Comparison of ENCODE assay signal across 7 cellular contexts in the genomic region with DNA sequence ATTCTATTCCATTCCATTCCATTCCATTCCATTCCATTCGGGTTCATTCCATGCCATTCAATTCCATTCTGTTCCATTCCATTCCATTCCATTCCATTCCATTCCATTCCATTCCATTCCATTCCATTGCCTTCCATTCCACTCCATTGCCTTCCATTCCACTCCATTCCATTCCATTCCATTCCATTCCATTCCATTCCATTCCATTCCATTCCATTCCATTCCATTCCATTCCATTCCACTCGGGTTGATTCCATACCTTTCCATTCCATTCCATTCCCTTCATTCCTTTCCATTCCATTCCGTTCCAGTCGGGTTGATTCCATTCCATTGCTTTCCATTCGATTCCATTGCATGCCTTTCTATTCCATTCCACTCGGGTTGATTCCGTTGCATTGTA.
DNase-seq lines count a peak whose midpoint lies in the region; ATAC-seq and TF ChIP-seq lines count a peak whose summit lies in the region.
"Not testable (repeated sequence)": the region's sequence is repeated elsewhere in the genome, so short reads cannot be mapped to it uniquely, and the experiment has no call there.

No MANE protein-coding gene starts in this region.

- not testable (repeated sequence) for H3K36me3 Mint-ChIP-seq in central memory CD8-positive, alpha-beta T cell (ENCODE audit: insufficient read depth)
- H3K36me3 Mint-ChIP-seq in memory B cell: peaks cover 24% of the 10 kb centered on the region

- TF ChIP-seq CTCF in heart right ventricle (IDR thresholded peaks at IDR 0.05); gastrocnemius medialis (IDR thresholded peaks at IDR 0.05 in 4 of 5, conservative IDR thresholded peaks at IDR 0.05 in 1 of 5): not testable (repeated sequence)

- WGBS in heart right ventricle, 2 donors: 52 to 54% methylated on average over 7 of the region's 7 CpGs

- peaks cover 32% of the 10 kb centered on the region for H3K9me3 Mint-ChIP-seq in central memory CD8-positive, alpha-beta T cell
- H3K9me3 Mint-ChIP-seq in memory B cell: peaks cover 29% of the 10 kb centered on the region

- H3K4me1 ChIP-seq in heart right ventricle, gastrocnemius medialis: not testable (repeated sequence)

- in situ Hi-C loops in gastrocnemius medialis (cut with MboI; ENCODE audit: low sequenced_read_pairs in 4 of 4): not testable (repeated sequence)

- not testable (repeated sequence) for DNase-seq in central memory CD8-positive, alpha-beta T cell (ENCODE audit: low spot score in 2 of 2); heart right ventricle; memory B cell (ENCODE audit: low spot score in 2 of 2); gastrocnemius medialis

- not testable (repeated sequence) for H3K27ac Mint-ChIP-seq in central memory CD8-positive, alpha-beta T cell (ENCODE audit: low read depth); memory B cell

- H3K27me3 Mint-ChIP-seq in central memory CD8-positive, alpha-beta T cell; memory B cell: not testable (repeated sequence)

- intact Hi-C loops in heart right ventricle (cut with DNase I); gastrocnemius medialis (cut with DNase I; ENCODE audit: low total_unique reads): not testable (repeated sequence)

- TF ChIP-seq POLR2A in gastrocnemius medialis (IDR thresholded peaks at IDR 0.05): not testable (repeated sequence)

- not testable (repeated sequence) for H3K36me3 ChIP-seq in heart right ventricle, gastrocnemius medialis

- not testable (repeated sequence) for H3K27ac ChIP-seq in heart right ventricle, gastrocnemius medialis

- peaks cover 0 to 51% (median 18%) of the 10 kb centered on the region in 11 donors for H3K9me3 ChIP-seq in heart right ventricle
- not testable (repeated sequence) for H3K9me3 ChIP-seq in gastrocnemius medialis

- ATAC-seq in GM18873 (IDR thresholded peaks at IDR 0.05; ENCODE audit: low FRiP score, unreplicated experiment) (peak; percentile 27), HG02642 (IDR thresholded peaks at IDR 0.05; ENCODE audit: poor library complexity, unreplicated experiment) (peak; percentile 33), HG03439 (IDR thresholded peaks at IDR 0.05; ENCODE audit: unreplicated experiment) (peak; percentile 35), heart right ventricle (peak; percentile 30 to 67 (median 44)), memory B cell (ENCODE audit: low read depth) (peak; percentile 15), gastrocnemius medialis (peak; percentile 16 to 29)
- ATAC-seq in central memory CD8-positive, alpha-beta T cell (replicated peaks; ENCODE audit: extremely low read depth, poor library complexity, severe bottlenecking): peak; percentile 13

- H3K27me3 ChIP-seq in heart right ventricle, gastrocnemius medialis: not testable (repeated sequence)

- H3K4me3 Mint-ChIP-seq in central memory CD8-positive, alpha-beta T cell; memory B cell: not testable (repeated sequence)

- not testable (repeated sequence) for H3K4me3 ChIP-seq in heart right ventricle, gastrocnemius medialis

- H3K4me1 Mint-ChIP-seq in central memory CD8-positive, alpha-beta T cell: not testable (repeated sequence)
- peaks cover 15% of the 10 kb centered on the region for H3K4me1 Mint-ChIP-seq in memory B cell
